In the genomic region with DNA sequence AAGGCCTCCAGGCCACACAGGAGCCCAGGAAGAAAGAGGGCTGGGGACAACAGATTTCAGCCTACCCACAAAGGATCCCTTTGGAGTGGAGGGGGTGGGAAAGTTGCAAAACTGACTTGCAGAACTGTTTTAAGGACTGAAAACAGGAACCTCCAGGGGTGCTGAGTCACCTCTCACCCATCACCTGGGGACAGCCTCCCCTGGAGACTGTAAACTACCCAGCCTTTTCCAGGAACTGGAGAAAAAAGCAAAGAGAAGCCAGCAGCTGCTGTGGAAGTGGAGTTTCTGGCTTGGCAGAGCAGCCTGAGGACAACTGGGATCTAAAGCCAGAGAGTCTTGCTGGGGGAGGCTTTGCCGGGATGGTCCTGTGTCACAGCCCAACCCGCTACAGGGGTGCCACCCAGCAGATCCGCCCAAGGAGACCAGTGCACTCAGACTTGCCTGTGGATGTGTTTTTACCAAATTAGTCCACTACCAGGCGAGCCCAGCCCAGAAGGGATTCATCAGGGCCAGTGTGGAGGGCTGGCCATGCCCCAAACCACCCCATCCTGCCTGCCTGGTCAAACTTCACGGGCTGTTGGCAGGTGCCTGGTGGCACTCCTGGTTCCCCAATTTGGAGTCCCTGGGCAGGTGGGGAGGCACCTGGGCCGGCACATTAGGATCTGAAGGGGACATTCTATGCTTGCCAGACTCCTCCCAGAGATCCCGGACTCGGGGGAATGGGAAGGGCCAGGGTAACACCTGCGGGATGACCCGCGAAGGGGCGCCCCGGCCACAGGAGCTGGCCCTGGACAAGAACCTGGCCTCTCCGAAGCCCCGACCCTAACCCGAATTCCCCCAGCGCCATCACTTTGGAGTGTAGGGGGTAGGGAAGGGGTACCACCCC, we compare ENCODE assay signal across 6 cellular contexts. TPM values are rescaled to one million over a fixed set of nuclear protein-coding genes. Genes with fewer than 3 reads are reported as not detected.
A peak's percentile ranks its signal among the peaks of the same experiment; 100 is the strongest.
DNase-seq lines count a peak whose midpoint lies in the region; ATAC-seq and TF ChIP-seq lines count a peak whose summit lies in the region.

No MANE protein-coding gene starts in this region.

- CTCF ChIA-PET in HCT116 (lab: Charles Lee) = interaction anchor here (1.1 kb wide), 1 partner anchor 19 kb away, joined by 5 read pairs; no protein-coding TSS in a partner anchor

- no peaks in the 10 kb centered on the region for H3K9me2 ChIP-seq in HCT116 (ENCODE audit: insufficient read depth)

- TF ChIP-seq CTCF in HCT116 (IDR thresholded peaks at IDR 0.05 in 2 of 3, conservative IDR thresholded peaks at IDR 0.05 in 1 of 3; ENCODE audit: borderline replicate concordance in 1 of 3, insufficient read depth in 1 of 3, low read depth in 2 of 3, low read length in 2 of 3) = no peak
- TF ChIP-seq CTCF in mesothelial cell of epicardium (IDR thresholded peaks at IDR 0.05; ENCODE audit: unreplicated experiment) = no peak

- H3K36me3 Mint-ChIP-seq in activated naive CD8-positive, alpha-beta T cell = no peaks in the 10 kb centered on the region
- peaks cover 4% of the 10 kb centered on the region for H3K36me3 Mint-ChIP-seq in mesothelial cell of epicardium

- H3K27ac ChIP-seq in HCT116 (ENCODE audit: low read depth, low read length) = peak overlapping the region; percentile 61

- peak overlapping the region; percentile 82 for H3K9ac ChIP-seq in HCT116 (ENCODE audit: low read length)

- RAD21 ChIA-PET in HCT116 (lab: Charles Lee; ENCODE audit: low non-redundant PET in 1 of 2, low total read pairs in 2 of 2, uncharacterized antibody in 2 of 2, unreplicated experiment in 2 of 2) = interaction anchor here in 1 of 2 experiments (0.9 kb wide), 1 partner anchor 10 kb away, joined by 3 read pairs; no protein-coding TSS in a partner anchor

- H3K79me2 ChIP-seq in HCT116 (ENCODE audit: insufficient read depth, low read length) = no peaks in the 10 kb centered on the region

- H3K9me3 ChIP-seq in HCT116 (ENCODE audit: control insufficient read depth in 1 of 2, insufficient read depth in 1 of 2, low read depth in 1 of 2, low read length in 2 of 2) = no peaks in the 10 kb centered on the region

- H3K4me2 ChIP-seq in HCT116 (ENCODE audit: low read length) = peak overlapping the region; percentile 100

- peaks cover 14 to 26% of the 10 kb centered on the region in 2 experiments for H3K4me1 ChIP-seq in HCT116 (ENCODE audit: control insufficient read depth in 1 of 2, insufficient read depth in 2 of 2, low read length in 2 of 2)

- POLR2A ChIA-PET in HCT116 (lab: Charles Lee) = interaction anchor here (1.3 to 1.9 kb wide), 3 partner anchors 15 to 22 kb away, joined by 3 to 9 read pairs (median 8); partner anchors contain the start of gene RPS2

- peak overlapping the region; percentile 86 to 87 for H3K4me3 ChIP-seq in HCT116 (replicated peaks in 1 of 2; ENCODE audit: low read depth in 1 of 2, low read length in 2 of 2)

- H4K20me1 ChIP-seq in HCT116 (ENCODE audit: insufficient read depth) = no peaks in the 10 kb centered on the region

- H2AFZ ChIP-seq in HCT116 (ENCODE audit: low read depth, low read length, poor library complexity, severe bottlenecking) = no peak overlapping the region

- 0 out of 2 replicates have a peak, but pooled peaks have one; percentile 1 for ATAC-seq in HCT116

- H3K36me3 ChIP-seq in HCT116 (ENCODE audit: control insufficient read depth in 1 of 2, insufficient read depth in 2 of 2, low read length in 2 of 2) = peaks cover 5 to 6% of the 10 kb centered on the region in 2 experiments; a peak in 3 of 4 replicates

- BruUV-seq in HCT116 (replicated peaks; lab: Mats Ljungman, UMichigan) = TSS peak; percentile 68

- peaks cover 18% of the 10 kb centered on the region for H3K4me1 Mint-ChIP-seq in activated naive CD8-positive, alpha-beta T cell (ENCODE audit: low read depth)
- peaks cover 10% of the 10 kb centered on the region for H3K4me1 Mint-ChIP-seq in mesothelial cell of epicardium

- H3K27ac Mint-ChIP-seq in activated naive CD8-positive, alpha-beta T cell = peak overlapping the region; percentile 16
- no peak overlapping the region for H3K27ac Mint-ChIP-seq in mesothelial cell of epicardium

- H3K4me3 Mint-ChIP-seq in activated naive CD8-positive, alpha-beta T cell = peak overlapping the region; percentile 84
- peak overlapping the region; percentile 82 for H3K4me3 Mint-ChIP-seq in mesothelial cell of epicardium

- TF ChIP-seq RAD21 in HCT116 (IDR thresholded peaks at IDR 0.05; ENCODE audit: low read depth) = no peak

- no peaks in the 10 kb centered on the region for H3K27me3 ChIP-seq in HCT116 (ENCODE audit: insufficient read depth, low read length)

- intact Hi-C loops in HCT116 (cut with micrococcal nuclease) = no loop called here

- H3K27me3 Mint-ChIP-seq in activated naive CD8-positive, alpha-beta T cell = no peaks in the 10 kb centered on the region
- no peaks in the 10 kb centered on the region for H3K27me3 Mint-ChIP-seq in mesothelial cell of epicardium (ENCODE audit: low read depth)

- H3K9me3 Mint-ChIP-seq in activated naive CD8-positive, alpha-beta T cell (ENCODE audit: low read depth) = no peaks in the 10 kb centered on the region
- no peaks in the 10 kb centered on the region for H3K9me3 Mint-ChIP-seq in mesothelial cell of epicardium

- DNase-seq in HCT116 (ENCODE audit: low read depth, low spot score) (no peak), mesothelial cell of epicardium (ENCODE audit: low spot score in 2 of 2, unreplicated experiment in 2 of 2) (no peak), Ammon's horn (ENCODE audit: low spot score) (no peak), ecto neural progenitor cell (ENCODE audit: low spot score) (no peak), NCI-H526 (lab: John Stamatoyannopoulos, UW) (no peak)

- TF ChIP-seq POLR2A in HCT116 (IDR thresholded peaks at IDR 0.05; ENCODE audit: borderline replicate concordance, extremely low read depth, insufficient read depth, insufficient read length) = no peak

TF ChIP-seq in HCT116, 20 proteins besides CTCF, POLR2A, EP300 and RAD21 (continues in another document):
- TF ChIP-seq CEBPB (IDR thresholded peaks at IDR 0.05; ENCODE audit: low read depth) (no peak), YY1 (IDR thresholded peaks at IDR 0.05; ENCODE audit: extremely low read depth, insufficient replicate concordance, low read depth, low read length) (no peak), EZH2phosphoT487 (IDR thresholded peaks at IDR 0.05; ENCODE audit: borderline replicate concordance) (no peak), ELF1 (IDR thresholded peaks at IDR 0.05; ENCODE audit: borderline replicate concordance, low read depth) (no peak), MAX (IDR thresholded peaks at IDR 0.05) (no peak), CBX3 (IDR thresholded peaks at IDR 0.05; ENCODE audit: low read depth) (no peak), SIN3A (IDR thresholded peaks at IDR 0.05; ENCODE audit: low read depth) (no peak), SP1 (IDR thresholded peaks at IDR 0.05; ENCODE audit: low read depth) (no peak), ZNF274 (IDR thresholded peaks at IDR 0.05; ENCODE audit: low read depth, low read length) (no peak), TCF7L2 (IDR thresholded peaks at IDR 0.05; ENCODE audit: borderline replicate concordance, extremely low read depth, insufficient read depth, insufficient read length) (no peak), JUND (IDR thresholded peaks at IDR 0.05) (no peak), REST (IDR thresholded peaks at IDR 0.05; ENCODE audit: low read depth) (no peak), FOSL1 (IDR thresholded peaks at IDR 0.05; ENCODE audit: low read depth) (no peak)
- TF ChIP-seq, protein P1, sequence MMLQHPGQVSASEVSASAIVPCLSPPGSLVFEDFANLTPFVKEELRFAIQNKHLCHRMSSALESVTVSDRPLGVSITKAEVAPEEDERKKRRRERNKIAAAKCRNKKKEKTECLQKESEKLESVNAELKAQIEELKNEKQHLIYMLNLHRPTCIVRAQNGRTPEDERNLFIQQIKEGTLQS (IDR thresholded peaks at IDR 0.05) = no peak

RNA-seq across cellular contexts. Expression of gene MSRB1, which starts 0.8 kb away (rescaled TPM):
- 18.3 TPM for total RNA-seq in HCT116 (2021; ENCODE audit: unreplicated experiment)
- 15.9 and 19.5 TPM in 2 replicates for polyA plus RNA-seq in HCT116 (2012)
- total RNA-seq in mesothelial cell of epicardium = 13.1 to 14.1 TPM (median 13.4 TPM) in 3 replicates

RNA-seq across cellular contexts. Expression of gene RPL3L, which starts 12.3 kb away (rescaled TPM):
- total RNA-seq in HCT116 (2021; ENCODE audit: unreplicated experiment) = 0.93 TPM
- 0.17 and 0.29 TPM in 2 replicates for polyA plus RNA-seq in HCT116 (2012)
- total RNA-seq in mesothelial cell of epicardium = 0.40 to 0.45 TPM in 2 of 3 replicates, not detected in the other

RNA-seq across cellular contexts. Expression of gene NDUFB10, which starts 17.2 kb away (rescaled TPM):
- total RNA-seq in HCT116 (2021; ENCODE audit: unreplicated experiment) (273 TPM), mesothelial cell of epicardium (92.9 to 103 TPM (median 95.0 TPM) in 3 replicates)
- 353 and 368 TPM in 2 replicates for polyA plus RNA-seq in HCT116 (2012)

RNA-seq across cellular contexts. Expression of gene RPS2, which starts 22.5 kb away (rescaled TPM):
- 6,265 TPM for total RNA-seq in HCT116 (2021; ENCODE audit: unreplicated experiment)
- 11,405 and 12,752 TPM in 2 replicates for polyA plus RNA-seq in HCT116 (2012)
- total RNA-seq in mesothelial cell of epicardium = 2,265 to 2,496 TPM (median 2,379 TPM) in 3 replicates

RNA-seq across cellular contexts. Expression of gene HS3ST6, which starts 24.0 kb away (rescaled TPM):
- total RNA-seq in HCT116 (2021; ENCODE audit: unreplicated experiment) (not detected), mesothelial cell of epicardium (0.22 to 0.36 TPM in 2 of 3 replicates, not detected in the other)
- polyA plus RNA-seq in HCT116 (2012) = not detected in 2 replicates
